In the genomic region with DNA sequence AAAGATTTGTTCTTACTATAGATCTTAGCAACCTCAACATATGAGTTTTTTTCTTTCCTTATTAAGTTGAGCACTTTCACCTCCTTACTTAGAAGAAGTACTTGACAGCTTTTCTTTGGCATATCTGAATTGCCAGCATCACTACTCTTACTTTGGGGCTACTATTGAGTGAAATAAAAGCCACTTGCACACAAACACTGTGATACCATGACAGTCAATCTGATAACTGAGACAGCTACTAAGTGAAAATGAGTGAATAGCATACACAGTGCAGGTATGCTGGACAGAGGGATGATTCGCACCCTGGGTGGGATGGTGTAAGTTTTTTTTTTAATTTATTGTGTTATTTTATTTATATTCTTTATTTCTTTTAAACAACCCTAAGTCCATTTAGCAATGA, we compare ENCODE assay signal across 23 cellular contexts.
"Had no signal": no experiment of that assay in that cellular context is flagged by ENCODE, and none has a peak within 500 bp of the region (broad histone marks: within the 10 kb centered on the region; RNA-seq: fewer than 3 reads in every experiment).

No MANE protein-coding gene starts in this region.

- H3K9me3 Mint-ChIP-seq: natural killer cell; nephron; stimulated activated naive B cell treated with anti-CD40 and anti-IgM and Interleukin-4, amounts not matched to agents 10 μg/mL and 1 μg/mL and 100 μg/mL, for 72 hours; stimulated activated naive CD8-positive, alpha-beta T cell treated with anti-CD3 and anti-CD28 coated beads, Interleukin-15, Interleukin-2, amounts not matched to agents 100 ng/mL and 50 ng/mL, for 24 hours had no signal

- ATAC-seq: natural killer cell; psoas muscle; right cardiac atrium; right lobe of liver; stimulated activated naive B cell treated with anti-CD40 and anti-IgM and Interleukin-4, amounts not matched to agents 10 μg/mL and 1 μg/mL and 100 μg/mL, for 72 hours had no signal

- DNase-seq: natural killer cell; occipital lobe; ovary; psoas muscle; right cardiac atrium; right lobe of liver; sigmoid colon; small intestine; stimulated activated CD4-positive, alpha-beta T cell treated with anti-CD3 and anti-CD28 coated beads, Interleukin-15, amount 100 ng/mL, for 24 hours; stimulated activated CD4-positive, alpha-beta T cell treated with anti-CD3 and anti-CD28 coated beads, Interleukin-2, amount 100 ng/mL, for 24 hours; stimulated activated CD4-positive, alpha-beta T cell treated with anti-CD3 and anti-CD28 coated beads, Interleukin-2, amount 100 ng/mL, for 48 hours; stimulated activated CD4-positive, alpha-beta T cell treated with anti-CD3 and anti-CD28 coated beads, Interleukin-4, amount 100 ng/mL, for 4 hours; stimulated activated CD8-positive, alpha-beta memory T cell treated with anti-CD3 and anti-CD28 coated beads, Interleukin-4, amount 100 ng/mL, for 48 hours; stimulated activated naive B cell treated with anti-CD40 and anti-IgM and Interleukin-4, amounts not matched to agents 10 μg/mL and 1 μg/mL and 100 μg/mL, for 72 hours; stimulated activated naive CD4-positive, alpha-beta T cell treated with Interleukin-2 at 50 U/mL for 16 hours; stomach; thyroid gland; trophoblast cell; upper lobe of left lung had no signal

- H3K4me3 Mint-ChIP-seq: natural killer cell; nephron; neural progenitor cell; stimulated activated naive B cell treated with anti-CD40 and anti-IgM and Interleukin-4, amounts not matched to agents 10 μg/mL and 1 μg/mL and 100 μg/mL, for 72 hours; stimulated activated naive CD8-positive, alpha-beta T cell treated with anti-CD3 and anti-CD28 coated beads, Interleukin-15, Interleukin-2, amounts not matched to agents 100 ng/mL and 50 ng/mL, for 24 hours had no signal

- H3K27me3 Mint-ChIP-seq: progenitor cell of endocrine pancreas; stimulated activated naive CD8-positive, alpha-beta T cell treated with anti-CD3 and anti-CD28 coated beads, Interleukin-15, Interleukin-2, amounts not matched to agents 100 ng/mL and 50 ng/mL, for 24 hours had no signal

- H3K4me1 Mint-ChIP-seq: natural killer cell; nephron; neural progenitor cell; stimulated activated naive B cell treated with anti-CD40 and anti-IgM and Interleukin-4, amounts not matched to agents 10 μg/mL and 1 μg/mL and 100 μg/mL, for 72 hours had no signal

- H3K36me3 Mint-ChIP-seq: natural killer cell, neural progenitor cell had no signal

- H3K27ac Mint-ChIP-seq: natural killer cell; nephron; neural progenitor cell; progenitor cell of endocrine pancreas; stimulated activated naive B cell treated with anti-CD40 and anti-IgM and Interleukin-4, amounts not matched to agents 10 μg/mL and 1 μg/mL and 100 μg/mL, for 72 hours; stimulated activated naive CD8-positive, alpha-beta T cell treated with anti-CD3 and anti-CD28 coated beads, Interleukin-15, Interleukin-2, amounts not matched to agents 100 ng/mL and 50 ng/mL, for 24 hours had no signal
